Comparison of ENCODE assay signal across 8 cellular contexts in the genomic region with DNA sequence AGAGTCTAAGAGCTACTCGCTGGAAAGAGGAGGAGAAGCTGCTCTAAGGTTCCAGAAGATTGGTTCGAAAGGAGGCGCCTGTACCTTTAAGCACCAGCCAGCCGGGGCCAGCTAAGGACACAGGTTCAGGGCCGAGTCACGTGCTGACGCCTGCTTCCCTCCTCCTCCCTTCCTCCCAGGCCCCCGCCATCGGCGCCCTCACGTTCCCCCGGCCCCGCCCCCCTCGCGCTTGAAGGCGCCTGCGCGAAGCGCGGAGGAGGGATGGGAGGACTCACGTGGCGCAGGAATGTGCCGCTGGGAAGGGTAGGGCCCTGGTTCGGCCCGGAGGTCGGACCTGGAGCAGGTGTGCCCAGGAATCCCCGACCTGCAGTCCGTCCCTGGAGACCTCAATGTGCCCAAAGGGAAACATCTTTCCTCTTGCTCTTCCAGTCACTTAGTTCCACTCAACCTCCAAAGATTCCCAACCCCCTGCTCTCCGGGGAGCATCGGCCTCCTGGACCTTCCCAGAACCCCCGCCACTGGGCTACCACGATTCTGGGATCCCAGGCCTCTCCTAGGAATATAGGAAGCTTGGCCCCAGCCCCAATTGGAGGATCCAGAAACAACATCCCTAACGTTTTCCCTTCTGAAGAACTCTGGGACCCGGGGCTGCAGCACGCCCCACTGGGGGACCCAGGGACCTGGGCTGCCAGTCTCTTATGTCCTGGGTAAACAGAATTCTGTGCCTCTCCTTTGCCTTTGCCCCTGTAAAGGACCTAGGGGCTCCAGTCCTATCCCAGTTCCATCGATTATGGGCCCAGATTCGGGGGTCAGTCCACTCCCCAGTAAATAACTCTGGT. TPM values are rescaled to one million over a fixed set of nuclear protein-coding genes. Genes with fewer than 3 reads are reported as not detected.
A peak's percentile ranks its signal among the peaks of the same experiment; 100 is the strongest.
DNase-seq lines count a peak whose midpoint lies in the region; ATAC-seq and TF ChIP-seq lines count a peak whose summit lies in the region.

No MANE protein-coding gene starts in this region.

- H3K27me3 Mint-ChIP-seq in neural progenitor cell (ENCODE audit: insufficient read depth, low read depth) = peaks cover 8% of the 10 kb centered on the region

- H3K79me2 ChIP-seq in neural progenitor cell (ENCODE audit: low read depth) = peaks cover 10% of the 10 kb centered on the region

- DNase-seq in CD1c-positive myeloid dendritic cell (ENCODE audit: extremely low spot score) = peak; percentile 89
- DNase-seq in MV-4-11 (lab: John Stamatoyannopoulos, UW) = peak; percentile 98
- DNase-seq in SJSA1 (ENCODE audit: low read depth in 1 of 2, low spot score in 2 of 2) = peak; percentile 74 to 92
- DNase-seq in activated naive CD4-positive, alpha-beta T cell (lab: John Stamatoyannopoulos, UW) = peak; percentile 78 to 93 (median 90)
- DNase-seq in foreskin fibroblast = peak; percentile 96 to 98
- peak; percentile 96 for DNase-seq in neural progenitor cell (ENCODE audit: low spot score)
- DNase-seq in stomach = peak; percentile 99

- peaks cover 31% of the 10 kb centered on the region for H4K20me1 ChIP-seq in neural progenitor cell (ENCODE audit: low read depth)

- H3K9me3 Mint-ChIP-seq in neural progenitor cell = no peaks in the 10 kb centered on the region

- TF ChIP-seq EP300 in stomach (IDR thresholded peaks at IDR 0.05) = no peak

- peaks cover 71% of the 10 kb centered on the region for H3K4me1 Mint-ChIP-seq in neural progenitor cell

- intact Hi-C loops in stomach (cut with DNase I; ENCODE audit: low total_unique reads) = no loop called here

- no peak overlapping the region for H3K9ac ChIP-seq in neural progenitor cell

- peaks cover 68% of the 10 kb centered on the region for H3F3A ChIP-seq in neural progenitor cell (ENCODE audit: low read depth)

- H3K27ac ChIP-seq in SJSA1 = no peak overlapping the region
- H3K27ac ChIP-seq in neural progenitor cell = no peak overlapping the region
- H3K27ac ChIP-seq in stomach = peak overlapping the region; percentile 90 to 98 (median 96)

- H3K36me3 Mint-ChIP-seq in neural progenitor cell = peaks cover 9% of the 10 kb centered on the region

- H3K27ac Mint-ChIP-seq in neural progenitor cell = peak overlapping the region; percentile 69

- H3K4me1 ChIP-seq in SJSA1 (replicated peaks) (peaks cover 37% of the 10 kb centered on the region), neural progenitor cell (peaks cover 28% of the 10 kb centered on the region), stomach (peaks cover 68 to 90% (median 86%) of the 10 kb centered on the region in 4 donors)

- H3K36me3 ChIP-seq in SJSA1 = peaks cover 1% of the 10 kb centered on the region; the same call in 1 of the 2 replicates
- no peaks in the 10 kb centered on the region for H3K36me3 ChIP-seq in neural progenitor cell
- peaks cover 0 to 20% (median 12%) of the 10 kb centered on the region in 4 donors for H3K36me3 ChIP-seq in stomach

- H3K4me3 Mint-ChIP-seq in neural progenitor cell = peak overlapping the region; percentile 88

- H3K4me2 ChIP-seq in neural progenitor cell = peak overlapping the region; percentile 98

- H2AFZ ChIP-seq in neural progenitor cell (replicated peaks) = no peak overlapping the region

- TF ChIP-seq CTCF in foreskin fibroblast (IDR thresholded peaks at IDR 0.05; ENCODE audit: low read depth, low read length) (no peak), neural progenitor cell (IDR thresholded peaks at IDR 0.05) (no peak), stomach (IDR thresholded peaks at IDR 0.05) (no peak)

- WGBS in stomach, 5 donors = 4 to 8% (median 5%) methylated on average over 29 to 37 of the region's 37 CpGs

- H3K4me3 ChIP-seq in SJSA1 (no peak overlapping the region), foreskin fibroblast (ENCODE audit: low read depth in 1 of 2, low read length in 2 of 2) (peak overlapping the region; percentile 6 to 46), neural progenitor cell (peak overlapping the region; percentile 87), stomach (peak overlapping the region; percentile 62 to 81 (median 76))

- peak; percentile 29 for ATAC-seq in GM21619 (IDR thresholded peaks at IDR 0.05; ENCODE audit: unreplicated experiment)

- TF ChIP-seq POLR2A in stomach (IDR thresholded peaks at IDR 0.05) = peak in 1 of 4 donors; percentile 44

- H3K9me3 ChIP-seq in SJSA1 (replicated peaks) (no peaks in the 10 kb centered on the region), neural progenitor cell (ENCODE audit: low read depth) (no peaks in the 10 kb centered on the region), stomach (no peaks in the 10 kb centered on the region)

- H3K27me3 ChIP-seq in SJSA1 (replicated peaks) (peaks cover 5% of the 10 kb centered on the region; the same call in 1 of the 2 replicates), neural progenitor cell (no peaks in the 10 kb centered on the region), stomach (no peaks in the 10 kb centered on the region)

RNA-seq across cellular contexts. Expression of a gene that starts 2.5 kb away (rescaled TPM):
- total RNA-seq in SJSA1 (2014; rRNA removed; shearing (Covaris generic)) = 2.2 and 2.7 TPM in 2 replicates
- 7.4 and 10.3 TPM in 2 replicates for total RNA-seq in neural progenitor cell (ENCODE audit: low replicate concordance)
- 10 to 100 TPM in 1 of 5 donors, 1 to 10 TPM in 3, not detected in 1; 7.2 to 21.7 (median 9.7) TPM for total RNA-seq in stomach
- polyA plus RNA-seq in stomach = 10 to 100 TPM in 1 of 3 donors, 1 to 10 TPM in 2; 4.2 to 29.0 (median 9.2) TPM

RNA-seq across cellular contexts. Expression of a gene that starts 11.3 kb away (rescaled TPM):
- total RNA-seq in SJSA1 (2014; rRNA removed; shearing (Covaris generic)) = not detected in 2 replicates
- total RNA-seq in neural progenitor cell (ENCODE audit: low replicate concordance) = 12.6 and 49.8 TPM in 2 replicates
- 10 to 100 TPM in 2 of 5 donors, 1 to 10 TPM in 2, not detected in 1; 1.8 to 33.0 (median 18.1) TPM for total RNA-seq in stomach
- 10 to 100 TPM; 15.7 to 17.7 (median 15.8) TPM for polyA plus RNA-seq in stomach

RNA-seq across cellular contexts. Expression of a gene that starts 15.3 kb away (rescaled TPM):
- 7.1 and 8.8 TPM in 2 replicates for total RNA-seq in SJSA1 (2014; rRNA removed; shearing (Covaris generic))
- 7.2 and 46.1 TPM in 2 replicates for total RNA-seq in neural progenitor cell (ENCODE audit: low replicate concordance)
- total RNA-seq in stomach = 100 to 1,000 TPM in 1 of 5 donors, 10 to 100 TPM in 4; 10.6 to 156 (median 19.2) TPM
- 10 to 100 TPM in 2 of 3 donors, 1 to 10 TPM in 1; 9.4 to 20.5 (median 19.9) TPM for polyA plus RNA-seq in stomach

RNA-seq across cellular contexts. Expression of a gene that starts 15.7 kb away (rescaled TPM):
- 1,668 and 2,023 TPM in 2 replicates for total RNA-seq in SJSA1 (2014; rRNA removed; shearing (Covaris generic))
- total RNA-seq in neural progenitor cell (ENCODE audit: low replicate concordance) (1,962 and 2,391 TPM in 2 replicates), stomach (1,000 to 10,000 TPM; 1,272 to 3,316 (median 1,768) TPM)
- polyA plus RNA-seq in stomach = 1,000 to 10,000 TPM; 2,771 to 3,739 (median 3,620) TPM

RNA-seq across cellular contexts. Expression of a gene that starts 19.8 kb away (rescaled TPM):
- 0.11 TPM in 1 of 2 replicates, not detected in the other for total RNA-seq in SJSA1 (2014; rRNA removed; shearing (Covaris generic))
- 0.06 and 2.6 TPM in 2 replicates for total RNA-seq in neural progenitor cell (ENCODE audit: low replicate concordance)
- total RNA-seq in stomach = 100 to 1,000 TPM in 2 of 5 donors, 10 to 100 TPM in 3; 17.5 to 275 (median 56.0) TPM
- polyA plus RNA-seq in stomach = 10 to 100 TPM; 13.3 to 62.5 (median 15.4) TPM

Comparison
In these comparisons a context has a peak if more than half of its experiments do, and no peak if none do; other contexts are left out.
1. H3K27ac ChIP-seq: peak in stomach (5 of 5); none in SJSA1 (single experiment) and neural progenitor cell (single experiment).
2. Peak in every context shown above with its lines, with median percentiles within 50 percentile points of each other: DNase-seq.